In genomic region chr22:20571531-20572007, GRCh38 we compare ENCODE assay signal across 8 cellular contexts.
DNase-seq lines count a peak whose midpoint lies in the region; ATAC-seq and TF ChIP-seq lines count a peak whose summit lies in the region.

No MANE protein-coding gene starts in this region.

- peak overlapping the region; percentile 21 to 23 for H3K27ac Mint-ChIP-seq in natural killer cell treated with Interleukin-12 subunit alpha and Interleukin-12 subunit beta and Interleukin-15 and Interleukin-18, amount 100 ng/mL, for 72 hours

- H3F3A ChIP-seq in SK-N-SH (replicated peaks; ENCODE audit: insufficient read depth) = peaks cover 31% of the 10 kb centered on the region

- peaks cover 63% of the 10 kb centered on the region for H4K20me1 ChIP-seq in SK-N-SH (ENCODE audit: insufficient read depth)

- POLR2A ChIA-PET in SK-N-SH (lab: Yijun Ruan, JAX) = no interaction called here

- ATAC-seq in SK-N-SH treated with all-trans-retinoic acid at 6 μM for 48 hours (no peak), GM18511 (IDR thresholded peaks at IDR 0.05; ENCODE audit: unreplicated experiment) (no peak), HG03460 (IDR thresholded peaks at IDR 0.05; ENCODE audit: unreplicated experiment) (no peak), HG03108 (IDR thresholded peaks at IDR 0.05; ENCODE audit: unreplicated experiment) (no peak)
- no peak for ATAC-seq in natural killer cell treated with Interleukin-12 subunit alpha and Interleukin-12 subunit beta and Interleukin-15 and Interleukin-18, amount 100 ng/mL, for 72 hours

- CTCF ChIA-PET in SK-N-SH (lab: Yijun Ruan, JAX) = interaction anchor here (0.7 to 16.6 kb wide), 9 partner anchors 5 to 100 kb away, joined by 3 to 180 read pairs (median 4); no protein-coding TSS in a partner anchor

- no peaks in the 10 kb centered on the region for H3K27me3 Mint-ChIP-seq in natural killer cell treated with Interleukin-12 subunit alpha and Interleukin-12 subunit beta and Interleukin-15 and Interleukin-18, amount 100 ng/mL, for 72 hours

- H3K4me2 ChIP-seq in SK-N-SH = no peak overlapping the region

- peaks cover 69 to 72% of the 10 kb centered on the region in 2 experiments for H3K36me3 ChIP-seq in SK-N-SH (replicated peaks in 1 of 2; ENCODE audit: control insufficient read depth in 1 of 2, insufficient read depth in 2 of 2, low read length in 1 of 2)

- peaks cover 18% of the 10 kb centered on the region for H3K36me3 Mint-ChIP-seq in natural killer cell treated with Interleukin-12 subunit alpha and Interleukin-12 subunit beta and Interleukin-15 and Interleukin-18, amount 100 ng/mL, for 72 hours

- peaks cover 9 to 22% of the 10 kb centered on the region in 2 experiments; a peak in 3 of 4 replicates for H3K4me1 ChIP-seq in SK-N-SH (ENCODE audit: control insufficient read depth in 1 of 2, insufficient read depth in 2 of 2, low read depth in 1 of 2, low read length in 1 of 2)

- H2AFZ ChIP-seq in SK-N-SH (ENCODE audit: low read depth) = no peak overlapping the region

- H3K9me2 ChIP-seq in SK-N-SH = no peaks in the 10 kb centered on the region

- peak overlapping the region in 1 of 2 experiments; percentile 31; a peak in 1 of 4 replicates for H3K4me3 ChIP-seq in SK-N-SH (ENCODE audit: low read depth in 2 of 2, low read length in 1 of 2)
- H3K4me3 ChIP-seq in WI38 (ENCODE audit: low read depth, low read length) = no peak overlapping the region
- no peak overlapping the region for H3K4me3 ChIP-seq in choroid plexus epithelial cell (ENCODE audit: low read depth, low read length)

- no peaks in the 10 kb centered on the region for H3K27me3 ChIP-seq in SK-N-SH (ENCODE audit: insufficient read depth)

- H3K4me3 Mint-ChIP-seq in natural killer cell treated with Interleukin-12 subunit alpha and Interleukin-12 subunit beta and Interleukin-15 and Interleukin-18, amount 100 ng/mL, for 72 hours = peak overlapping the region; percentile 25

- no peaks in the 10 kb centered on the region for H3K9me3 ChIP-seq in SK-N-SH

- 80% methylated on average over 4 of the region's 4 CpGs for WGBS in SK-N-SH (ENCODE audit: low lambda C conversion rate)

- TF ChIP-seq CTCF in SK-N-SH (IDR thresholded peaks at IDR 0.05) (peak; percentile 79), WI38 (IDR thresholded peaks at IDR 0.05; ENCODE audit: low read depth, low read length) (peak; percentile 69), choroid plexus epithelial cell (conservative IDR thresholded peaks at IDR 0.05; ENCODE audit: low read depth, low read length) (peak; percentile 79)

- DNase-seq in SK-N-SH (peak; percentile 81), choroid plexus epithelial cell (ENCODE audit: low read depth) (peak; percentile 44)
- no peak for DNase-seq in natural killer cell treated with Interleukin-12 subunit alpha and Interleukin-12 subunit beta and Interleukin-15 and Interleukin-18, amount 100 ng/mL, for 72 hours (ENCODE audit: low spot score)

- TF ChIP-seq RAD21 in SK-N-SH (IDR thresholded peaks at IDR 0.05; ENCODE audit: low read length) = no peak

- no peak for TF ChIP-seq EP300 in SK-N-SH (IDR thresholded peaks at IDR 0.05; ENCODE audit: borderline replicate concordance in 1 of 2, low read depth in 1 of 2, low read length in 1 of 2)

- H3K9ac ChIP-seq in SK-N-SH = no peak overlapping the region

- H3K27ac ChIP-seq in SK-N-SH (ENCODE audit: low read depth in 2 of 2, low read length in 1 of 2) = no peak overlapping the region

- peaks cover 48 to 63% of the 10 kb centered on the region in 2 donors for H3K4me1 Mint-ChIP-seq in natural killer cell treated with Interleukin-12 subunit alpha and Interleukin-12 subunit beta and Interleukin-15 and Interleukin-18, amount 100 ng/mL, for 72 hours (ENCODE audit: low read depth in 2 of 2)

- H3K79me2 ChIP-seq in SK-N-SH (ENCODE audit: insufficient read depth) = peaks cover 88% of the 10 kb centered on the region

- H3K9me3 Mint-ChIP-seq in natural killer cell treated with Interleukin-12 subunit alpha and Interleukin-12 subunit beta and Interleukin-15 and Interleukin-18, amount 100 ng/mL, for 72 hours = no peaks in the 10 kb centered on the region

TF ChIP-seq in SK-N-SH, 30 proteins besides CTCF, POLR2A, EP300 and RAD21:
- TF ChIP-seq SMC3 (IDR thresholded peaks at IDR 0.05; ENCODE audit: low read depth, low read length) = peak; percentile 13; the same call in 1 of the 2 replicates
- TF ChIP-seq FOSL2 (IDR thresholded peaks at IDR 0.05; ENCODE audit: borderline replicate concordance, low read depth) = no peak

TF ChIP-seq in SK-N-SH treated with all-trans-retinoic acid at 6 μM for 48 hours, 23 proteins besides CTCF, POLR2A, EP300 and RAD21 (continues in another document):
- TF ChIP-seq, protein P1, sequence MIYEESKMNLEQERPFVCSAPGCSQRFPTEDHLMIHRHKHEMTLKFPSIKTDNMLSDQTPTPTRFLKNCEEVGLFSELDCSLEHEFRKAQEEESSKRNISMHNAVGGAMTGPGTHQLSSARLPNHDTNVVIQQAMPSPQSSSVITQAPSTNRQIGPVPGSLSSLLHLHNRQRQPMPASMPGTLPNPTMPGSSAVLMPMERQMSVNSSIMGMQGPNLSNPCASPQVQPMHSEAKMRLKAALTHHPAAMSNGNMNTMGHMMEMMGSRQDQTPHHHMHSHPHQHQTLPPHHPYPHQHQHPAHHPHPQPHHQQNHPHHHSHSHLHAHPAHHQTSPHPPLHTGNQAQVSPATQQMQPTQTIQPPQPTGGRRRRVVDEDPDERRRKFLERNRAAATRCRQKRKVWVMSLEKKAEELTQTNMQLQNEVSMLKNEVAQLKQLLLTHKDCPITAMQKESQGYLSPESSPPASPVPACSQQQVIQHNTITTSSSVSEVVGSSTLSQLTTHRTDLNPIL (CRISPR knock-in tag; IDR thresholded peaks at IDR 0.05; ENCODE audit: low read depth) = no peak
- TF ChIP-seq, protein P2, sequence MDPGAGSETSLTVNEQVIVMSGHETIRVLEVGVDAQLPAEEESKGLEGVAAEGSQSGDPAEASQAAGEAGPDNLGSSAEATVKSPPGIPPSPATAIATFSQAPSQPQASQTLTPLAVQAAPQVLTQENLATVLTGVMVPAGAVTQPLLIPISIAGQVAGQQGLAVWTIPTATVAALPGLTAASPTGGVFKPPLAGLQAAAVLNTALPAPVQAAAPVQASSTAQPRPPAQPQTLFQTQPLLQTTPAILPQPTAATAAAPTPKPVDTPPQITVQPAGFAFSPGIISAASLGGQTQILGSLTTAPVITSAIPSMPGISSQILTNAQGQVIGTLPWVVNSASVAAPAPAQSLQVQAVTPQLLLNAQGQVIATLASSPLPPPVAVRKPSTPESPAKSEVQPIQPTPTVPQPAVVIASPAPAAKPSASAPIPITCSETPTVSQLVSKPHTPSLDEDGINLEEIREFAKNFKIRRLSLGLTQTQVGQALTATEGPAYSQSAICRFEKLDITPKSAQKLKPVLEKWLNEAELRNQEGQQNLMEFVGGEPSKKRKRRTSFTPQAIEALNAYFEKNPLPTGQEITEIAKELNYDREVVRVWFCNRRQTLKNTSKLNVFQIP (CRISPR knock-in tag; IDR thresholded peaks at IDR 0.05; ENCODE audit: borderline replicate concordance, low read depth) = no peak
- TF ChIP-seq CSDC2 (CRISPR knock-in tag; IDR thresholded peaks at IDR 0.05) (no peak), BACH2 (CRISPR knock-in tag; IDR thresholded peaks at IDR 0.05; ENCODE audit: borderline replicate concordance) (no peak), ZNF565 (CRISPR knock-in tag; conservative IDR thresholded peaks at IDR 0.05; ENCODE audit: low read depth) (no peak), ARNTL (CRISPR knock-in tag; IDR thresholded peaks at IDR 0.05; ENCODE audit: borderline replicate concordance, low read depth) (no peak), TCF4 (CRISPR knock-in tag; IDR thresholded peaks at IDR 0.05; ENCODE audit: borderline replicate concordance) (no peak), ZC3H10 (CRISPR knock-in tag; IDR thresholded peaks at IDR 0.05) (no peak), PPARA (CRISPR knock-in tag; IDR thresholded peaks at IDR 0.05; ENCODE audit: borderline replicate concordance) (no peak), ISL1 (CRISPR knock-in tag; IDR thresholded peaks at IDR 0.05) (no peak), OSR1 (CRISPR knock-in tag; IDR thresholded peaks at IDR 0.05) (no peak)
- TF ChIP-seq, protein P3, sequence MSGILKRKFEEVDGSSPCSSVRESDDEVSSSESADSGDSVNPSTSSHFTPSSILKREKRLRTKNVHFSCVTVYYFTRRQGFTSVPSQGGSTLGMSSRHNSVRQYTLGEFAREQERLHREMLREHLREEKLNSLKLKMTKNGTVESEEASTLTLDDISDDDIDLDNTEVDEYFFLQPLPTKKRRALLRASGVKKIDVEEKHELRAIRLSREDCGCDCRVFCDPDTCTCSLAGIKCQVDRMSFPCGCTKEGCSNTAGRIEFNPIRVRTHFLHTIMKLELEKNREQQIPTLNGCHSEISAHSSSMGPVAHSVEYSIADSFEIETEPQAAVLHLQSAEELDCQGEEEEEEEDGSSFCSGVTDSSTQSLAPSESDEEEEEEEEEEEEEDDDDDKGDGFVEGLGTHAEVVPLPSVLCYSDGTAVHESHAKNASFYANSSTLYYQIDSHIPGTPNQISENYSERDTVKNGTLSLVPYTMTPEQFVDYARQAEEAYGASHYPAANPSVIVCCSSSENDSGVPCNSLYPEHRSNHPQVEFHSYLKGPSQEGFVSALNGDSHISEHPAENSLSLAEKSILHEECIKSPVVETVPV (CRISPR knock-in tag; IDR thresholded peaks at IDR 0.05) = no peak
- TF ChIP-seq, protein P4, sequence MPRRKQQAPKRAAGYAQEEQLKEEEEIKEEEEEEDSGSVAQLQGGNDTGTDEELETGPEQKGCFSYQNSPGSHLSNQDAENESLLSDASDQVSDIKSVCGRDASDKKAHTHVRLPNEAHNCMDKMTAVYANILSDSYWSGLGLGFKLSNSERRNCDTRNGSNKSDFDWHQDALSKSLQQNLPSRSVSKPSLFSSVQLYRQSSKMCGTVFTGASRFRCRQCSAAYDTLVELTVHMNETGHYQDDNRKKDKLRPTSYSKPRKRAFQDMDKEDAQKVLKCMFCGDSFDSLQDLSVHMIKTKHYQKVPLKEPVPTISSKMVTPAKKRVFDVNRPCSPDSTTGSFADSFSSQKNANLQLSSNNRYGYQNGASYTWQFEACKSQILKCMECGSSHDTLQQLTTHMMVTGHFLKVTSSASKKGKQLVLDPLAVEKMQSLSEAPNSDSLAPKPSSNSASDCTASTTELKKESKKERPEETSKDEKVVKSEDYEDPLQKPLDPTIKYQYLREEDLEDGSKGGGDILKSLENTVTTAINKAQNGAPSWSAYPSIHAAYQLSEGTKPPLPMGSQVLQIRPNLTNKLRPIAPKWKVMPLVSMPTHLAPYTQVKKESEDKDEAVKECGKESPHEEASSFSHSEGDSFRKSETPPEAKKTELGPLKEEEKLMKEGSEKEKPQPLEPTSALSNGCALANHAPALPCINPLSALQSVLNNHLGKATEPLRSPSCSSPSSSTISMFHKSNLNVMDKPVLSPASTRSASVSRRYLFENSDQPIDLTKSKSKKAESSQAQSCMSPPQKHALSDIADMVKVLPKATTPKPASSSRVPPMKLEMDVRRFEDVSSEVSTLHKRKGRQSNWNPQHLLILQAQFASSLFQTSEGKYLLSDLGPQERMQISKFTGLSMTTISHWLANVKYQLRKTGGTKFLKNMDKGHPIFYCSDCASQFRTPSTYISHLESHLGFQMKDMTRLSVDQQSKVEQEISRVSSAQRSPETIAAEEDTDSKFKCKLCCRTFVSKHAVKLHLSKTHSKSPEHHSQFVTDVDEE (CRISPR knock-in tag; IDR thresholded peaks at IDR 0.05) = no peak
